Comparison of ENCODE assay signal across 8 cellular contexts in the genomic region with DNA sequence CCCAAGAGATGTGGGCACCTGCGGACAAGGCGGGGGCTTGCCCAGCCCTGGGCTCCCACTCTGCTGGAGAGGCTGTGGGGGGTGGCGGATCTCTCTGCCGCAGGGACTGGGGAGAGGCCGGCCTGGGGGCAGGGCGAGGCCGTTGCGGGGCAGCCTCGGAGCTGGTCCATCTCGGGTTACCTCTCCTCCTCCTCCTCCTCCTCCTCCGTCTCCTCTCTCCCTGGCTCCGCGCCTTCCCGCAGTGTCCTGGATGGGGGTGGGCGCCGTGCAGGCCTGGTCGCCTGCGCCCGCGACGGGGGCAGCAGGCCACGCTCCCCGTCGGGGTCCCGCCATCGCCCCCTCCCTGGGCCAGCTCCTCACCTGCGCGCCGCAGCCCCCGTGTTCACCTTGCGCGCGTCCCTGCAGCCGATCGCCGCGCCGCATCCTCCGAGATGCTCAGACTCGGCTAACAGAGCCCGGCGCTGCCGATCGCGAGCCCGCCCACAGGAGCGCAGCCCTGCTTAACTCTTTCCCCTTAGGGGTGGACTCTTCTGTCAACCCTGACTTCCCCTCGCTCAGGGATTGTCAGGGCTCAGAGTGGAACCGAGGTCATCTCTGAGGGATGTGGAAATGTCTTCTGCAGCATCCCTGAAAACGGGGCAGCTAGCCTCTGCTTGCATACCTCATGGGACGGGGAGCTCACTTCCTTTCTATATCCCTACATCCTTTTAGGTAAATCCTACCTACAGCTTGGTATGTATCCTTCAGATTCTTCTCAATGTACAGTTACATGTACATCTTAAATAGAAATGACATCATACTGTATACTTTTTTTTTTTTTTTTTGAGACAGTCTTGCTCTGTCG. TPM values are rescaled to one million over a fixed set of nuclear protein-coding genes. Genes with fewer than 3 reads are reported as not detected.
A peak's percentile ranks its signal among the peaks of the same experiment; 100 is the strongest.
DNase-seq lines count a peak whose midpoint lies in the region; TF ChIP-seq lines count a peak whose summit lies in the region.

A gene (minus strand): TSS at position 447 of the 844 bp plus-strand sequence. CDS start 2,293 bp downstream, outside the sequence.

- H3K9me3 ChIP-seq in WERI-Rb-1 (ENCODE audit: severe bottlenecking) = no peaks in the 10 kb centered on the region
- no peaks in the 10 kb centered on the region for H3K9me3 ChIP-seq in liver (ENCODE audit: control insufficient read depth in 4 of 4, low read length in 3 of 4)

- H3K27me3 ChIP-seq in WERI-Rb-1 (ENCODE audit: insufficient read depth, low read depth, severe bottlenecking) (no peaks in the 10 kb centered on the region), liver (ENCODE audit: control insufficient read depth in 4 of 4, insufficient read depth in 4 of 4, low read length in 3 of 4) (peaks cover 0 to 3% (median 0%) of the 10 kb centered on the region in 4 donors)

- WGBS in liver = 8% methylated on average over 52 of the region's 52 CpGs

- H3K27ac ChIP-seq in WERI-Rb-1 = no peak within 1 kb of the TSS
- H3K27ac ChIP-seq in liver (ENCODE audit: low read depth in 1 of 2, low read length in 2 of 2) = no peak within 1 kb of the TSS

- TF ChIP-seq CTCF in GM20000 (IDR thresholded peaks at IDR 0.05; ENCODE audit: extremely low read depth, missing control alignments) (no peak), WERI-Rb-1 (IDR thresholded peaks at IDR 0.05; ENCODE audit: low read depth, low read length) (no peak), liver (IDR thresholded peaks at IDR 0.05; ENCODE audit: low read depth, low read length, missing input control) (no peak)

- H3K36me3 ChIP-seq in WERI-Rb-1 (peaks cover 3% of the 10 kb centered on the region; the same call in 1 of the 2 replicates), liver (ENCODE audit: control insufficient read depth in 4 of 4, insufficient read depth in 3 of 4, low read depth in 1 of 4, low read length in 3 of 4) (no peaks in the 10 kb centered on the region)

- H3K9ac ChIP-seq in liver (ENCODE audit: low read depth in 1 of 2, low read length in 2 of 2) = no peak within 1 kb of the TSS

- H3K4me3 ChIP-seq in WERI-Rb-1 (ENCODE audit: low read depth, low read length) (peak within 1 kb of the TSS; percentile 53), liver (ENCODE audit: low read depth in 1 of 3, low read length in 3 of 3) (peak within 1 kb of the TSS in 2 of 3 donors; percentile 32 to 53)

- no peak for TF ChIP-seq RAD21 in liver (IDR thresholded peaks at IDR 0.05)

- DNase-seq in EL (peak; percentile 47), GM20000 (ENCODE audit: low spot score) (peak; percentile 86), HuH-7.5 (ENCODE audit: low spot score) (peak; percentile 78), WERI-Rb-1 (peak; percentile 56), cerebellar cortex (ENCODE audit: low spot score) (peak; percentile 65), inferior parietal cortex (ENCODE audit: extremely low spot score) (no peak)
- DNase-seq in stimulated activated CD8-positive, alpha-beta memory T cell treated with anti-CD3 and anti-CD28 coated beads, Interleukin-4, amount 100 ng/mL, for 48 hours = peak; percentile 76

- H3K4me1 ChIP-seq in liver (ENCODE audit: control insufficient read depth in 4 of 4, insufficient read depth in 4 of 4, low read length in 3 of 4) = peaks cover 12 to 25% (median 18%) of the 10 kb centered on the region in 4 donors

TF ChIP-seq in liver, 16 proteins besides CTCF, POLR2A, EP300 and RAD21:
- TF ChIP-seq, protein P1, sequence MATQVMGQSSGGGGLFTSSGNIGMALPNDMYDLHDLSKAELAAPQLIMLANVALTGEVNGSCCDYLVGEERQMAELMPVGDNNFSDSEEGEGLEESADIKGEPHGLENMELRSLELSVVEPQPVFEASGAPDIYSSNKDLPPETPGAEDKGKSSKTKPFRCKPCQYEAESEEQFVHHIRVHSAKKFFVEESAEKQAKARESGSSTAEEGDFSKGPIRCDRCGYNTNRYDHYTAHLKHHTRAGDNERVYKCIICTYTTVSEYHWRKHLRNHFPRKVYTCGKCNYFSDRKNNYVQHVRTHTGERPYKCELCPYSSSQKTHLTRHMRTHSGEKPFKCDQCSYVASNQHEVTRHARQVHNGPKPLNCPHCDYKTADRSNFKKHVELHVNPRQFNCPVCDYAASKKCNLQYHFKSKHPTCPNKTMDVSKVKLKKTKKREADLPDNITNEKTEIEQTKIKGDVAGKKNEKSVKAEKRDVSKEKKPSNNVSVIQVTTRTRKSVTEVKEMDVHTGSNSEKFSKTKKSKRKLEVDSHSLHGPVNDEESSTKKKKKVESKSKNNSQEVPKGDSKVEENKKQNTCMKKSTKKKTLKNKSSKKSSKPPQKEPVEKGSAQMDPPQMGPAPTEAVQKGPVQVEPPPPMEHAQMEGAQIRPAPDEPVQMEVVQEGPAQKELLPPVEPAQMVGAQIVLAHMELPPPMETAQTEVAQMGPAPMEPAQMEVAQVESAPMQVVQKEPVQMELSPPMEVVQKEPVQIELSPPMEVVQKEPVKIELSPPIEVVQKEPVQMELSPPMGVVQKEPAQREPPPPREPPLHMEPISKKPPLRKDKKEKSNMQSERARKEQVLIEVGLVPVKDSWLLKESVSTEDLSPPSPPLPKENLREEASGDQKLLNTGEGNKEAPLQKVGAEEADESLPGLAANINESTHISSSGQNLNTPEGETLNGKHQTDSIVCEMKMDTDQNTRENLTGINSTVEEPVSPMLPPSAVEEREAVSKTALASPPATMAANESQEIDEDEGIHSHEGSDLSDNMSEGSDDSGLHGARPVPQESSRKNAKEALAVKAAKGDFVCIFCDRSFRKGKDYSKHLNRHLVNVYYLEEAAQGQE (IDR thresholded peaks at IDR 0.05) = no peak
- TF ChIP-seq TAF1 (conservative IDR thresholded peaks at IDR 0.05) (no peak), HNF4G (IDR thresholded peaks at IDR 0.05) (no peak), EGR1 (IDR thresholded peaks at IDR 0.05; ENCODE audit: low read depth in 2 of 2) (no peak), GABPA (IDR thresholded peaks at IDR 0.05 in 1 of 2, conservative IDR thresholded peaks at IDR 0.05 in 1 of 2) (no peak), HNF4A (conservative IDR thresholded peaks at IDR 0.05) (no peak), SP1 (IDR thresholded peaks at IDR 0.05) (no peak), FOXA2 (IDR thresholded peaks at IDR 0.05) (no peak), RXRA (IDR thresholded peaks at IDR 0.05) (no peak), JUND (IDR thresholded peaks at IDR 0.05) (no peak)
- TF ChIP-seq, protein P2, sequence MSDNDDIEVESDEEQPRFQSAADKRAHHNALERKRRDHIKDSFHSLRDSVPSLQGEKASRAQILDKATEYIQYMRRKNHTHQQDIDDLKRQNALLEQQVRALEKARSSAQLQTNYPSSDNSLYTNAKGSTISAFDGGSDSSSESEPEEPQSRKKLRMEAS (IDR thresholded peaks at IDR 0.05) = no peak
- TF ChIP-seq, protein P3, sequence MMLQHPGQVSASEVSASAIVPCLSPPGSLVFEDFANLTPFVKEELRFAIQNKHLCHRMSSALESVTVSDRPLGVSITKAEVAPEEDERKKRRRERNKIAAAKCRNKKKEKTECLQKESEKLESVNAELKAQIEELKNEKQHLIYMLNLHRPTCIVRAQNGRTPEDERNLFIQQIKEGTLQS (IDR thresholded peaks at IDR 0.05) = no peak

RNA-seq across cellular contexts. Expression of the gene that starts here (rescaled TPM):
- under 1 TPM; 0.25 to 0.79 TPM for total RNA-seq in liver
- polyA plus RNA-seq in liver = under 1 TPM; 0.14 to 0.22 TPM
